ENCODE assay signal across 8 cellular contexts in genomic region chr18:3250237-3251107, GRCh38. TPM values are rescaled to one million over a fixed set of nuclear protein-coding genes. Genes with fewer than 3 reads are reported as not detected.
DNase-seq lines count a peak whose midpoint lies in the region; ATAC-seq and TF ChIP-seq lines count a peak whose summit lies in the region.

No MANE protein-coding gene starts in this region.

- TSS peak; percentile 12 for BruUV-seq in MCF 10A (replicated peaks; lab: Mats Ljungman, UMichigan)

- H3K36me3 Mint-ChIP-seq in MCF 10A (ENCODE audit: insufficient read depth, unreplicated experiment), result peaks cover 61% of the 10 kb centered on the region

- H3K4me2 ChIP-seq in Karpas-422 (ENCODE audit: low read depth, low read length, poor library complexity, severe bottlenecking), result peak overlapping the region; percentile 86

- H4K20me1 ChIP-seq in Karpas-422 (ENCODE audit: insufficient read depth, low read depth, low read length), result peaks cover 14% of the 10 kb centered on the region; the same call in 1 of the 2 replicates

- ATAC-seq in GM18858 (IDR thresholded peaks at IDR 0.05; ENCODE audit: unreplicated experiment) (no peak), GM21515 (IDR thresholded peaks at IDR 0.05; ENCODE audit: unreplicated experiment) (no peak)

- CTCF ChIA-PET in BJ (lab: Yijun Ruan, JAX) (interaction anchor here (1.1 to 1.9 kb wide), 2 partner anchors 12 to 416 kb away, joined by 3 to 9 read pairs; no protein-coding TSS in a partner anchor), MCF 10A (lab: Yijun Ruan, JAX) (interaction anchor here (0.9 to 1.7 kb wide), 5 partner anchors 122 to 416 kb away, joined by 3 to 4 read pairs (median 4); no protein-coding TSS in a partner anchor), HEK293T (lab: Yijun Ruan, JAX) (no interaction called here)

- no peak for TF ChIP-seq CTCF in BJ (IDR thresholded peaks at IDR 0.05; ENCODE audit: insufficient read depth, low read depth, low read length)
- no peak for TF ChIP-seq CTCF in MCF 10A (IDR thresholded peaks at IDR 0.05; ENCODE audit: unreplicated experiment)

- POLR2A ChIA-PET in BJ (lab: Charles Lee), result interaction anchor here (0.5 to 1.0 kb wide), 3 partner anchors 197 to 438 kb away, joined by 4 to 21 read pairs (median 7); no protein-coding TSS in a partner anchor
- POLR2A ChIA-PET in MCF 10A (lab: Yijun Ruan, JAX), result interaction anchor here (0.6 to 9.0 kb wide), 17 partner anchors 10 to 416 kb away, joined by 3 to 250 read pairs (median 6); partner anchors contain the start of genes MYL12B and TGIF1
- POLR2A ChIA-PET in HEK293T (lab: Yijun Ruan, JAX), result no interaction called here

- intact Hi-C loops in MCF 10A (cut with micrococcal nuclease), result no loop called here

- H3K36me3 ChIP-seq in BJ (ENCODE audit: control insufficient read depth, insufficient read depth, low read length) (peaks cover 2% of the 10 kb centered on the region; the same call in 1 of the 2 replicates), Karpas-422 (ENCODE audit: insufficient read depth, low read length) (peaks cover 34% of the 10 kb centered on the region; the same call in 1 of the 2 replicates), muscle layer of duodenum (ENCODE audit: control insufficient read depth in 1 of 2, insufficient read depth in 2 of 2, low read length in 2 of 2) (peaks cover 38 to 43% of the 10 kb centered on the region in 2 donors)

- H3K9ac ChIP-seq in Karpas-422 (ENCODE audit: low read length), result no peak overlapping the region

- DNase-seq in BJ (ENCODE audit: low read depth) (no peak), Karpas-422 (no peak), MCF 10A (ENCODE audit: unreplicated experiment) (peak; percentile 50), HEK293T (ENCODE audit: extremely low spot score) (no peak), GF-D8 (lab: John Stamatoyannopoulos, UW) (no peak)

- no peaks in the 10 kb centered on the region for H3K9me3 Mint-ChIP-seq in MCF 10A (ENCODE audit: unreplicated experiment)

- H3K4me1 Mint-ChIP-seq in MCF 10A (ENCODE audit: insufficient read depth, unreplicated experiment), result peaks cover 20% of the 10 kb centered on the region

- H3K4me1 ChIP-seq in Karpas-422 (ENCODE audit: low read length) (peaks cover 64% of the 10 kb centered on the region), muscle layer of duodenum (ENCODE audit: control insufficient read depth in 1 of 2, insufficient read depth in 2 of 2, low read length in 2 of 2) (peaks cover 9 to 22% of the 10 kb centered on the region in 2 donors)

- H3K4me3 ChIP-seq in BJ (ENCODE audit: low read depth, low read length) (peak overlapping the region; percentile 95; the same call in 1 of the 2 replicates), Karpas-422 (ENCODE audit: low read length) (no peak overlapping the region), muscle layer of duodenum (ENCODE audit: low read depth in 1 of 2, low read length in 2 of 2) (peak overlapping the region in 1 of 2 donors; percentile 35)

- peak overlapping the region; percentile 86 for H3K4me3 Mint-ChIP-seq in MCF 10A (ENCODE audit: unreplicated experiment)

- H3K9me2 ChIP-seq in Karpas-422 (replicated peaks; ENCODE audit: insufficient read depth, low read length), result no peaks in the 10 kb centered on the region

- H3K79me2 ChIP-seq in Karpas-422 (ENCODE audit: low read length), result peaks cover 56% of the 10 kb centered on the region

- H3K27me3 Mint-ChIP-seq in MCF 10A (ENCODE audit: insufficient read depth, unreplicated experiment), result no peaks in the 10 kb centered on the region

- H3K27me3 ChIP-seq in BJ (ENCODE audit: control insufficient read depth, insufficient read depth, low read length) (no peaks in the 10 kb centered on the region), Karpas-422 (ENCODE audit: low read length) (no peaks in the 10 kb centered on the region), muscle layer of duodenum (ENCODE audit: low read depth, low read length) (no peaks in the 10 kb centered on the region)

- H3K9me3 ChIP-seq in Karpas-422 (ENCODE audit: low read length) (no peaks in the 10 kb centered on the region), muscle layer of duodenum (ENCODE audit: control insufficient read depth in 1 of 2, low read length in 2 of 2) (no peaks in the 10 kb centered on the region)

- peak overlapping the region; percentile 30 for H3K27ac ChIP-seq in Karpas-422 (ENCODE audit: low read length)
- H3K27ac ChIP-seq in muscle layer of duodenum (ENCODE audit: low read length), result peak overlapping the region; percentile 93

- no peak overlapping the region for H2AFZ ChIP-seq in Karpas-422 (ENCODE audit: low read length)

- H3K27ac Mint-ChIP-seq in MCF 10A (ENCODE audit: low read depth, unreplicated experiment), result peak overlapping the region; percentile 78

TF ChIP-seq in HEK293T, 16 proteins besides CTCF, POLR2A, EP300 and RAD21:
- TF ChIP-seq FOXA1 (IDR thresholded peaks at IDR 0.05) (no peak), PKNOX1 (IDR thresholded peaks at IDR 0.05) (no peak), ZNF384 (IDR thresholded peaks at IDR 0.05) (no peak), HDGF (IDR thresholded peaks at IDR 0.05; ENCODE audit: borderline replicate concordance) (no peak), SUZ12 (IDR thresholded peaks at IDR 0.05) (no peak), NFRKB (IDR thresholded peaks at IDR 0.05) (no peak), LEF1 (IDR thresholded peaks at IDR 0.05; ENCODE audit: borderline replicate concordance) (no peak), BHLHE40 (IDR thresholded peaks at IDR 0.05; ENCODE audit: borderline replicate concordance) (no peak), FOXK2 (IDR thresholded peaks at IDR 0.05) (no peak), TARDBP (IDR thresholded peaks at IDR 0.05) (no peak), SP1 (IDR thresholded peaks at IDR 0.05) (no peak)
TF ChIP-seq in HEK293T: peak in this region for 0.

RNA-seq across cellular contexts. Expression of gene MYL12A, which starts 2.9 kb away (rescaled TPM):
- polyA plus RNA-seq in BJ (2011; rRNA removed), result 579 and 1,077 TPM in 2 replicates
- 231 and 424 TPM in 2 replicates for polyA minus RNA-seq in BJ (2011; rRNA and poly(A)+ RNA removed)
- 300 and 482 TPM in 2 replicates for total RNA-seq in Karpas-422 (2014; rRNA removed; shearing (Covaris generic); ENCODE audit: low replicate concordance)
- 286 and 332 TPM in 2 replicates for total RNA-seq in MCF 10A (2022)

RNA-seq across cellular contexts. Expression of gene MYL12B, which starts 11.5 kb away (rescaled TPM):
- 778 and 1,016 TPM in 2 replicates for polyA plus RNA-seq in BJ (2011; rRNA removed)
- polyA minus RNA-seq in BJ (2011; rRNA and poly(A)+ RNA removed), result 204 and 327 TPM in 2 replicates
- 124 and 254 TPM in 2 replicates for total RNA-seq in Karpas-422 (2014; rRNA removed; shearing (Covaris generic); ENCODE audit: low replicate concordance)
- total RNA-seq in MCF 10A (2022), result 175 and 229 TPM in 2 replicates

RNA-seq across cellular contexts. Expression of gene MYOM1, which starts 30.7 kb away (rescaled TPM):
- polyA plus RNA-seq in BJ (2011; rRNA removed), result 0.26 and 0.48 TPM in 2 replicates
- polyA minus RNA-seq in BJ (2011; rRNA and poly(A)+ RNA removed), result 0.10 and 0.43 TPM in 2 replicates
- 0.04 TPM in 1 of 2 replicates, not detected in the other for total RNA-seq in Karpas-422 (2014; rRNA removed; shearing (Covaris generic); ENCODE audit: low replicate concordance)
- total RNA-seq in MCF 10A (2022), result 0.21 and 0.88 TPM in 2 replicates
